In genomic region chr16:66552288-66553143, GRCh38 we compare ENCODE assay signal across 8 cellular contexts. TPM values are rescaled to one million over a fixed set of nuclear protein-coding genes. Genes with fewer than 3 reads are reported as not detected.
DNase-seq lines count a peak whose midpoint lies in the region; ATAC-seq and TF ChIP-seq lines count a peak whose summit lies in the region.

Gene CKLF (plus strand): TSS chr16:66552576. CDS start chr16:66552716, 140 bp downstream.

- H3K9me3 Mint-ChIP-seq in T-cell = no peaks in the 10 kb centered on the region

- H3K36me3 ChIP-seq in adipocyte (ENCODE audit: control insufficient read depth, insufficient read depth, low read length, severe bottlenecking) (no peaks in the 10 kb centered on the region), tibial nerve (no peaks in the 10 kb centered on the region)

- H3K27me3 Mint-ChIP-seq in T-cell = no peaks in the 10 kb centered on the region

- H3K9me3 ChIP-seq in adipocyte (ENCODE audit: control insufficient read depth, low read length) (no peaks in the 10 kb centered on the region), tibial nerve (no peaks in the 10 kb centered on the region)

- H3K4me1 Mint-ChIP-seq in T-cell = peaks cover 80 to 81% (median 80%) of the 10 kb centered on the region in 3 donors

- intact Hi-C loops in cardiac septum (cut with DNase I) = no loop called here

- H3K9ac ChIP-seq in adipocyte (ENCODE audit: low read length) = peak within 1 kb of the TSS; percentile 92

- H3K4me3 ChIP-seq in GM12875 (ENCODE audit: low read depth, low read length) = peak within 1 kb of the TSS; percentile 58
- peak within 1 kb of the TSS; percentile 94 for H3K4me3 ChIP-seq in adipocyte (ENCODE audit: low read length)
- H3K4me3 ChIP-seq in tibial nerve = peak within 1 kb of the TSS; percentile 56 to 71 (median 70)

- peak within 1 kb of the TSS; percentile 49 to 98 (median 96) for H3K27ac ChIP-seq in tibial nerve

- peak; percentile 57 to 97 for TF ChIP-seq EP300 in tibial nerve (IDR thresholded peaks at IDR 0.05)

- H3K36me3 Mint-ChIP-seq in T-cell = peaks cover 16% of the 10 kb centered on the region

- CTCF ChIA-PET in T-cell (lab: Charles Lee) = interaction anchor here (0.5 to 2.7 kb wide), 9 partner anchors 11 to 199 kb away, joined by 3 to 29 read pairs (median 3); partner anchors contain the start of gene DYNC1LI2 (in 1 of the 2)

- TF ChIP-seq POLR2A in tibial nerve (IDR thresholded peaks at IDR 0.05) = peak; percentile 77 to 88

- DNase-seq in NCI-H1436 (lab: John Stamatoyannopoulos, UW) (peak; percentile 78), T-cell (peak; percentile 78 to 92 (median 88)), adipocyte (ENCODE audit: low read depth) (peak; percentile 95), cardiac septum (ENCODE audit: low spot score) (peak; percentile 95), pons (ENCODE audit: low spot score) (peak; percentile 89), tibial nerve (ENCODE audit: low spot score in 2 of 2) (peak; percentile 81 to 83)

- ATAC-seq in HG02798 (IDR thresholded peaks at IDR 0.05; ENCODE audit: poor library complexity, unreplicated experiment) (peak; percentile 77), T-cell (replicated peaks in 1 of 4) (peak; percentile 70 to 78 (median 73))

- TF ChIP-seq CTCF in GM12875 (IDR thresholded peaks at IDR 0.05; ENCODE audit: borderline replicate concordance, insufficient read depth, low read depth, low read length) (no peak), tibial nerve (IDR thresholded peaks at IDR 0.05) (peak in 2 of 5 experiments; percentile 8 to 28)

- H3K27ac Mint-ChIP-seq in T-cell = peak within 1 kb of the TSS; percentile 94

- H3K27me3 ChIP-seq in adipocyte (replicated peaks; ENCODE audit: control insufficient read depth, insufficient read depth, low read length) (no peaks in the 10 kb centered on the region), tibial nerve (no peaks in the 10 kb centered on the region)

- WGBS in tibial nerve, 2 donors = 7 to 9% methylated on average over 48 to 62 of the region's 63 CpGs

- POLR2A ChIA-PET in T-cell (lab: Charles Lee) = interaction anchor here (0.6 to 0.8 kb wide), 3 partner anchors 17 to 327 kb away, joined by 3 to 6 read pairs (median 4); partner anchors contain the start of gene CMTM2 (in 1 of the 2)

- H3K4me3 Mint-ChIP-seq in T-cell = peak within 1 kb of the TSS; percentile 91 to 96 (median 94)

- H3K4me1 ChIP-seq in adipocyte (ENCODE audit: control insufficient read depth, insufficient read depth, low read length) = peaks cover 59% of the 10 kb centered on the region
- H3K4me1 ChIP-seq in tibial nerve = peaks cover 0 to 84% (median 32%) of the 10 kb centered on the region in 4 donors

RNA-seq across cellular contexts. Expression of gene CKLF, which starts in this region (rescaled TPM):
- total RNA-seq in T-cell = 10 to 100 TPM; 25.3 to 67.8 (median 58.3) TPM
- total RNA-seq in cardiac septum = 10.5 TPM
- total RNA-seq in tibial nerve = 10 to 100 TPM; 31.8 to 75.4 (median 35.6) TPM

Comparison
In these comparisons a context has a peak if more than half of its experiments do, and no peak if none do; other contexts are left out.
1. Peak in every context shown above with its lines: DNase-seq, ATAC-seq, H3K4me3 ChIP-seq and H3K27ac ChIP-seq.